8 cellular contexts compared by ENCODE assay signal in genomic region chr22:23956301-23956900, GRCh38. TPM values are rescaled to one million over a fixed set of nuclear protein-coding genes. Genes with fewer than 3 reads are reported as not detected.
DNase-seq lines count a peak whose midpoint lies in the region; TF ChIP-seq lines count a peak whose summit lies in the region.
"Not testable (repeated sequence)": the region's sequence is repeated elsewhere in the genome, so short reads cannot be mapped to it uniquely, and the experiment has no call there.

No MANE protein-coding gene starts in this region.

- 33 to 41% methylated on average over 12 of the region's 12 CpGs for WGBS in sigmoid colon, 2 donors
- WGBS in tibial nerve, 2 donors, result 14 to 17% methylated on average over 12 of the region's 12 CpGs

- not testable (repeated sequence) for TF ChIP-seq EP300 in sigmoid colon (IDR thresholded peaks at IDR 0.05)
- TF ChIP-seq EP300 in tibial nerve (IDR thresholded peaks at IDR 0.05), result peak in 1 of 2 donors; percentile 40

- not testable (repeated sequence) for H3K4me2 ChIP-seq in Loucy (ENCODE audit: low read depth, low read length, poor library complexity, severe bottlenecking)

- in situ Hi-C loops in G401 (cut with HindIII; ENCODE audit: low sequenced_read_pairs), result not testable (repeated sequence)

- TF ChIP-seq CTCF in Loucy (conservative IDR thresholded peaks at IDR 0.05; ENCODE audit: low read length) (peak; percentile 76), sigmoid colon (IDR thresholded peaks at IDR 0.05) (peak; percentile 78 to 85 (median 80)), tibial nerve (IDR thresholded peaks at IDR 0.05) (peak; percentile 77 to 94 (median 86))

- H3K4me3 ChIP-seq in Loucy (ENCODE audit: low read length, poor library complexity, severe bottlenecking); sigmoid colon; tibial nerve: not testable (repeated sequence)

- not testable (repeated sequence) for H3K9me3 ChIP-seq in Loucy (ENCODE audit: insufficient read depth, low read depth, low read length); sigmoid colon; tibial nerve

- intact Hi-C loops in sigmoid colon (cut with DNase I), result loop anchor here (5.0 kb wide), 1 partner anchor 221 kb away; no protein-coding TSS in a partner anchor

- H3K79me2 ChIP-seq in Loucy (ENCODE audit: insufficient read depth, low read length), result not testable (repeated sequence)

- H3F3A ChIP-seq in Loucy (ENCODE audit: low read depth), result not testable (repeated sequence)

- not testable (repeated sequence) for H3K27ac ChIP-seq in sigmoid colon
- peak overlapping the region in 1 of 4 donors; percentile 67 for H3K27ac ChIP-seq in tibial nerve

- not testable (repeated sequence) for TF ChIP-seq POLR2A in sigmoid colon (IDR thresholded peaks at IDR 0.05); tibial nerve (IDR thresholded peaks at IDR 0.05)

- not testable (repeated sequence) for H3K9me2 ChIP-seq in Loucy (replicated peaks; ENCODE audit: low read depth, low read length)

- H4K20me1 ChIP-seq in Loucy (ENCODE audit: insufficient read depth, low read length, poor library complexity, severe bottlenecking), result not testable (repeated sequence)

- not testable (repeated sequence) for H2AFZ ChIP-seq in Loucy (ENCODE audit: low read length)

- not testable (repeated sequence) for H3K9ac ChIP-seq in Loucy (ENCODE audit: low read depth, low read length, poor library complexity, severe bottlenecking)

- H3K27me3 ChIP-seq in Loucy (ENCODE audit: insufficient read depth, low read length, poor library complexity, severe bottlenecking); sigmoid colon; tibial nerve: not testable (repeated sequence)

- H3K36me3 ChIP-seq in Loucy (ENCODE audit: insufficient read depth, low read length); sigmoid colon; tibial nerve: not testable (repeated sequence)

- not testable (repeated sequence) for H3K4me1 ChIP-seq in Loucy (ENCODE audit: insufficient read depth, low read length, poor library complexity, severe bottlenecking); sigmoid colon; tibial nerve

- DNase-seq in G401 (ENCODE audit: low spot score), result peak; percentile 85
- DNase-seq in RPMI7951 (ENCODE audit: low read depth), result peak; percentile 62
- DNase-seq in activated CD8-positive, alpha-beta memory T cell treated with anti-CD3 and anti-CD28 coated beads, Interleukin-2, amount 50 U/mL, for 4 hours, result peak; percentile 73
- peak; percentile 66 to 70 for DNase-seq in dermis microvascular lymphatic vessel endothelial cell (ENCODE audit: low read depth in 2 of 2)
- peak; percentile 50 for DNase-seq in iris pigment epithelial cell (ENCODE audit: low read depth)
- peak; percentile 88 for DNase-seq in sigmoid colon
- peak; percentile 84 to 99 for DNase-seq in tibial nerve (ENCODE audit: low spot score in 2 of 2)

RNA-seq across cellular contexts. Expression of gene GSTT2B, which starts 4.6 kb away (rescaled TPM):
- not detected in 2 replicates for total RNA-seq in G401 (2014; rRNA removed; shearing (Covaris generic))
- total RNA-seq in RPMI7951 (2014; rRNA removed; shearing (Covaris generic)), result 18.5 and 21.4 TPM in 2 replicates
- total RNA-seq in dermis microvascular lymphatic vessel endothelial cell, result 5.4 and 7.0 TPM in 2 replicates
- 1 to 10 TPM in 3 of 4 donors, under 1 TPM in 1; 0.71 to 9.4 (median 3.6) TPM for total RNA-seq in sigmoid colon
- 1 to 10 TPM in 1 of 3 donors, not detected in 2; 6.7 TPM for polyA plus RNA-seq in sigmoid colon
- total RNA-seq in tibial nerve, result 10 to 100 TPM in 2 of 4 donors, 1 to 10 TPM in 1, under 1 TPM in 1; 0.66 to 17.8 (median 8.7) TPM

RNA-seq across cellular contexts. Expression of gene DDTL, which starts 10.3 kb away (rescaled TPM):
- total RNA-seq in G401 (2014; rRNA removed; shearing (Covaris generic)), result not detected in 2 replicates
- 1.9 and 2.3 TPM in 2 replicates for total RNA-seq in RPMI7951 (2014; rRNA removed; shearing (Covaris generic))
- 5.2 and 6.2 TPM in 2 replicates for total RNA-seq in dermis microvascular lymphatic vessel endothelial cell
- 1 to 10 TPM in 1 of 4 donors, under 1 TPM in 1, not detected in 2; 0.55 to 2.0 TPM for total RNA-seq in sigmoid colon
- polyA plus RNA-seq in sigmoid colon, result 1 to 10 TPM; 1.2 to 7.3 (median 2.8) TPM
- total RNA-seq in tibial nerve, result 1 to 10 TPM in 3 of 4 donors, not detected in 1; 2.4 to 4.6 (median 3.3) TPM

RNA-seq across cellular contexts. Expression of gene DDT, which starts 17.8 kb away (rescaled TPM):
- not detected in 2 replicates for total RNA-seq in G401 (2014; rRNA removed; shearing (Covaris generic))
- total RNA-seq in RPMI7951 (2014; rRNA removed; shearing (Covaris generic)), result 218 and 257 TPM in 2 replicates
- total RNA-seq in dermis microvascular lymphatic vessel endothelial cell (108 and 138 TPM in 2 replicates), sigmoid colon (100 to 1,000 TPM in 2 of 4 donors, 10 to 100 TPM in 2; 80.9 to 144 (median 111) TPM), tibial nerve (100 to 1,000 TPM; 121 to 167 (median 131) TPM)
- 100 to 1,000 TPM; 261 to 640 (median 486) TPM for polyA plus RNA-seq in sigmoid colon

RNA-seq across cellular contexts. Expression of gene GSTT2, which starts 23.5 kb away (rescaled TPM):
- not detected in 2 replicates for total RNA-seq in G401 (2014; rRNA removed; shearing (Covaris generic))
- total RNA-seq in RPMI7951 (2014; rRNA removed; shearing (Covaris generic)), result 0.29 and 0.84 TPM in 2 replicates
- total RNA-seq in dermis microvascular lymphatic vessel endothelial cell (0.13 and 1.1 TPM in 2 replicates), sigmoid colon (not detected), tibial nerve (under 1 TPM in 2 of 4 donors, not detected in 2; 0.39 to 0.66 TPM)
- 1 to 10 TPM in 2 of 3 donors, not detected in 1; 1.1 to 1.2 TPM for polyA plus RNA-seq in sigmoid colon

RNA-seq across cellular contexts. Expression of gene GSTT4, which starts 48.9 kb away (rescaled TPM):
- total RNA-seq in G401 (2014; rRNA removed; shearing (Covaris generic)), result not detected in 2 replicates
- total RNA-seq in RPMI7951 (2014; rRNA removed; shearing (Covaris generic)), result not detected in 2 replicates
- total RNA-seq in dermis microvascular lymphatic vessel endothelial cell (not detected in 2 replicates), sigmoid colon (not detected), tibial nerve (not detected)
- polyA plus RNA-seq in sigmoid colon, result not detected

Comparison
In these comparisons a context has a peak if more than half of its experiments do, and no peak if none do; other contexts are left out.
1. RNA of gene DDT, which starts 17.8 kb away (total RNA-seq): 218 to 257 TPM in RPMI7951, 80.9 to 144 TPM in sigmoid colon, 108 to 138 TPM in dermis microvascular lymphatic vessel endothelial cell and 121 to 167 TPM in tibial nerve; not detected in G401; every median in the first group is over 10 times any median in the second.
2. Peak in every context shown above with its lines, with median percentiles within 50 percentile points of each other: DNase-seq and CTCF ChIP-seq.